Comparison of ENCODE assay signal across 8 cellular contexts in genomic region chr1:156859523-156860112, GRCh38. TPM values are rescaled to one million over a fixed set of nuclear protein-coding genes. Genes with fewer than 3 reads are reported as not detected.
A peak's percentile ranks its signal among the peaks of the same experiment; 100 is the strongest.
DNase-seq lines count a peak whose midpoint lies in the region; ATAC-seq and TF ChIP-seq lines count a peak whose summit lies in the region.

No MANE protein-coding gene starts in this region.

- TF ChIP-seq EP300 in transverse colon (IDR thresholded peaks at IDR 0.05; ENCODE audit: low read depth), result no peak

- TF ChIP-seq POLR2A in lower leg skin (IDR thresholded peaks at IDR 0.05), result no peak
- TF ChIP-seq POLR2A in transverse colon (IDR thresholded peaks at IDR 0.05), result no peak

- DNase-seq in AG08396 (ENCODE audit: low spot score) (peak; percentile 57), foreskin keratinocyte (peak in 1 of 2 donors; percentile 39), sciatic nerve (ENCODE audit: low spot score) (no peak), lower leg skin (ENCODE audit: low spot score in 2 of 2) (no peak), posterior vena cava (ENCODE audit: low spot score) (no peak), transverse colon (no peak)
- peak; percentile 34 for DNase-seq in activated CD4-positive, alpha-beta memory T cell treated with anti-CD3 and anti-CD28 coated beads for 36 hours

- peaks cover 84% of the 10 kb centered on the region for H3K27me3 ChIP-seq in foreskin keratinocyte
- peaks cover 80% of the 10 kb centered on the region for H3K27me3 ChIP-seq in transverse colon

- no peak overlapping the region for H3K27ac Mint-ChIP-seq in activated CD4-positive, alpha-beta memory T cell treated with anti-CD3 and anti-CD28 coated beads for 36 hours

- H3K27me3 Mint-ChIP-seq in activated CD4-positive, alpha-beta memory T cell treated with anti-CD3 and anti-CD28 coated beads for 36 hours, result peaks cover 48% of the 10 kb centered on the region

- in situ Hi-C loops in transverse colon (cut with MboI; ENCODE audit: low pct_ligation_motif_present in 1 of 4, low pct_unique_long_range_greater_than_20kb in 1 of 4, low sequenced_read_pairs in 3 of 4), result loop anchor here in 3 of 4 donors (10.0 to 25.0 kb wide), 2 partner anchors 155 to 172 kb away; partner anchors contain the start of genes NES (in 2 of the 3) and CRABP2 (in 1 of the 3)

- peak; percentile 22 for ATAC-seq in GM18907 (IDR thresholded peaks at IDR 0.05; ENCODE audit: unreplicated experiment)
- peak; percentile 31 for ATAC-seq in foreskin keratinocyte
- peak; percentile 69 for ATAC-seq in sciatic nerve

- CTCF ChIA-PET in activated CD4-positive, alpha-beta memory T cell treated with anti-CD3 and anti-CD28 coated beads for 36 hours (lab: Charles Lee), result interaction anchor here (0.7 to 8.6 kb wide), 41 partner anchors 10 to 216 kb away, joined by 3 to 252 read pairs (median 7); partner anchors contain the start of genes CRABP2, ISG20L2, METTL25B and PEAR1

- H3K4me3 ChIP-seq in lower leg skin (ENCODE audit: low read depth, poor library complexity, severe bottlenecking), result no peak overlapping the region
- H3K4me3 ChIP-seq in transverse colon, result peak overlapping the region in 2 of 4 donors; percentile 15 to 37

- H3K4me1 Mint-ChIP-seq in activated CD4-positive, alpha-beta memory T cell treated with anti-CD3 and anti-CD28 coated beads for 36 hours (ENCODE audit: low read depth), result peaks cover 43% of the 10 kb centered on the region

- H3K27ac ChIP-seq in foreskin keratinocyte, result no peak overlapping the region
- H3K27ac ChIP-seq in transverse colon, result no peak overlapping the region

- no peaks in the 10 kb centered on the region for H3K9me3 Mint-ChIP-seq in activated CD4-positive, alpha-beta memory T cell treated with anti-CD3 and anti-CD28 coated beads for 36 hours

- H3K4me1 ChIP-seq in foreskin keratinocyte, result no peaks in the 10 kb centered on the region
- peaks cover 14 to 27% (median 25%) of the 10 kb centered on the region in 4 donors for H3K4me1 ChIP-seq in transverse colon

- H3K4me3 Mint-ChIP-seq in activated CD4-positive, alpha-beta memory T cell treated with anti-CD3 and anti-CD28 coated beads for 36 hours, result peak overlapping the region; percentile 68

- 1% methylated on average over 12 to 30 of the region's 33 CpGs for WGBS in lower leg skin, 2 donors
- WGBS in transverse colon (ENCODE audit: low coverage in 1 of 2), 2 donors, result 7% methylated on average over 27 of the region's 33 CpGs; no CpG with 5 or more reads in 1 of the 2 donors

- no peaks in the 10 kb centered on the region for H3K36me3 Mint-ChIP-seq in activated CD4-positive, alpha-beta memory T cell treated with anti-CD3 and anti-CD28 coated beads for 36 hours

- TF ChIP-seq CTCF in foreskin keratinocyte (conservative IDR thresholded peaks at IDR 0.05) (no peak), lower leg skin (IDR thresholded peaks at IDR 0.05) (no peak), transverse colon (IDR thresholded peaks at IDR 0.05) (no peak)

- no peaks in the 10 kb centered on the region for H3K36me3 ChIP-seq in transverse colon

- intact Hi-C loops in activated CD4-positive, alpha-beta memory T cell treated with anti-CD3 and anti-CD28 coated beads for 36 hours (cut with micrococcal nuclease), result loop anchor here (1.0 to 5.0 kb wide), 6 partner anchors 21 to 172 kb away; partner anchors contain the start of gene SH2D2A
- intact Hi-C loops in sciatic nerve (cut with DNase I) (loop anchor here (10.0 kb wide), 1 partner anchor 165 kb away; no protein-coding TSS in a partner anchor), lower leg skin (cut with DNase I; ENCODE audit: low total_unique reads) (no loop called here), posterior vena cava (cut with DNase I) (loop anchor here in 1 of 2 donors (10.0 kb wide), 1 partner anchor 65 kb away; no protein-coding TSS in a partner anchor), transverse colon (cut with DNase I; ENCODE audit: low total_unique reads) (loop anchor here (10.0 kb wide), 1 partner anchor 165 kb away; no protein-coding TSS in a partner anchor)

- POLR2A ChIA-PET in activated CD4-positive, alpha-beta memory T cell treated with anti-CD3 and anti-CD28 coated beads for 36 hours (lab: Charles Lee), result interaction anchor here (0.7 to 3.9 kb wide), 9 partner anchors 12 to 64 kb away, joined by 3 to 29 read pairs (median 7); partner anchors contain the start of gene SH2D2A

- H3K9me3 ChIP-seq in transverse colon, result no peaks in the 10 kb centered on the region

RNA-seq across cellular contexts. Expression of gene INSRR, which starts 0.7 kb away (rescaled TPM):
- under 1 TPM; 0.05 to 0.14 TPM for total RNA-seq in activated CD4-positive, alpha-beta memory T cell treated with anti-CD3 and anti-CD28 coated beads for 36 hours
- not detected in 2 replicates for total RNA-seq in foreskin keratinocyte
- polyA plus RNA-seq in foreskin keratinocyte, result not detected in 2 replicates
- total RNA-seq in sciatic nerve, result 0.40 TPM
- total RNA-seq in lower leg skin, result not detected
- total RNA-seq in posterior vena cava, result under 1 TPM; 0.19 to 0.23 TPM
- total RNA-seq in transverse colon, result not detected

RNA-seq across cellular contexts. Expression of gene NTRK1, which starts 1.0 kb away (rescaled TPM):
- 1 to 10 TPM; 6.4 to 6.7 TPM for total RNA-seq in activated CD4-positive, alpha-beta memory T cell treated with anti-CD3 and anti-CD28 coated beads for 36 hours
- total RNA-seq in foreskin keratinocyte, result not detected in 2 replicates
- polyA plus RNA-seq in foreskin keratinocyte, result 0.03 TPM in 1 of 2 replicates, not detected in the other
- 1.8 TPM for total RNA-seq in sciatic nerve
- total RNA-seq in lower leg skin, result under 1 TPM in 1 of 4 donors, not detected in 3; 0.23 TPM
- 1 to 10 TPM; 3.5 to 3.9 TPM for total RNA-seq in posterior vena cava
- total RNA-seq in transverse colon, result 1 to 10 TPM in 1 of 4 donors, under 1 TPM in 2, not detected in 1; 0.20 to 2.6 (median 0.64) TPM

RNA-seq across cellular contexts. Expression of gene PEAR1, which starts 33.9 kb away (rescaled TPM):
- not detected for total RNA-seq in activated CD4-positive, alpha-beta memory T cell treated with anti-CD3 and anti-CD28 coated beads for 36 hours
- 6.6 and 7.3 TPM in 2 replicates for total RNA-seq in foreskin keratinocyte
- 3.3 and 4.0 TPM in 2 replicates for polyA plus RNA-seq in foreskin keratinocyte
- total RNA-seq in sciatic nerve, result 74.7 TPM
- 10 to 100 TPM in 1 of 4 donors, 1 to 10 TPM in 3; 2.1 to 10.2 (median 6.6) TPM for total RNA-seq in lower leg skin
- 10 to 100 TPM; 14.5 to 14.6 TPM for total RNA-seq in posterior vena cava
- total RNA-seq in transverse colon, result 1 to 10 TPM; 1.8 to 5.6 (median 3.7) TPM

RNA-seq across cellular contexts. Expression of gene SH2D2A, which starts 43.0 kb away (rescaled TPM):
- 100 to 1,000 TPM; 280 to 294 TPM for total RNA-seq in activated CD4-positive, alpha-beta memory T cell treated with anti-CD3 and anti-CD28 coated beads for 36 hours
- 8.4 and 12.1 TPM in 2 replicates for total RNA-seq in foreskin keratinocyte
- polyA plus RNA-seq in foreskin keratinocyte, result 13.7 and 17.3 TPM in 2 replicates
- 1.6 TPM for total RNA-seq in sciatic nerve
- 1 to 10 TPM in 1 of 4 donors, not detected in 3; 1.5 TPM for total RNA-seq in lower leg skin
- total RNA-seq in posterior vena cava, result 1 to 10 TPM; 3.2 to 3.4 TPM
- total RNA-seq in transverse colon, result 1 to 10 TPM in 3 of 4 donors, not detected in 1; 1.9 to 5.9 (median 3.4) TPM

Comparison
In these comparisons a context has a peak if more than half of its experiments do, and no peak if none do; other contexts are left out.
1. DNase-seq: peak in AG08396 (single experiment) and activated CD4-positive, alpha-beta memory T cell treated with anti-CD3 and anti-CD28 coated beads for 36 hours (single experiment); none in sciatic nerve (single experiment), lower leg skin (0 of 2), posterior vena cava (single experiment) and transverse colon (single experiment).
2. Peak in every context shown above with its lines, with median percentiles within 50 percentile points of each other: ATAC-seq.